Comparison of ENCODE assay signal across 17 cellular contexts in genomic region chr9:91321691-91322090, GRCh38.
"Had no signal": no experiment of that assay in that cellular context is flagged by ENCODE, and none has a peak within 500 bp of the region (broad histone marks: within the 10 kb centered on the region; RNA-seq: fewer than 3 reads in every experiment).

No MANE protein-coding gene starts in this region.

- DNase-seq: hypothalamus; immature natural killer cell; kidney; left ventricle myocardium inferior; mesendoderm; naive thymus-derived CD4-positive, alpha-beta T cell; ovary; right lobe of liver; stimulated activated CD4-positive, alpha-beta T cell treated with anti-CD3 and anti-CD28 coated beads, Interleukin-1b, Interleukin-23, amount 100 ng/mL, for 48 hours; stimulated activated CD4-positive, alpha-beta T cell treated with anti-CD3 and anti-CD28 coated beads, Interleukin-2, amount 100 ng/mL, for 48 hours; stimulated activated CD4-positive, alpha-beta T cell treated with anti-CD3 and anti-CD28 coated beads, Interleukin-4, amount 100 ng/mL, for 4 hours; stimulated activated CD8-positive, alpha-beta memory T cell treated with anti-CD3 and anti-CD28 coated beads, Interleukin-4, amount 100 ng/mL, for 48 hours; stimulated activated naive CD4-positive, alpha-beta T cell treated with Interleukin-2 at 50 U/mL for 16 hours; stimulated activated naive CD8-positive, alpha-beta T cell treated with anti-CD3 and anti-CD28 coated beads, Interleukin-15, amount 100 ng/mL, for 72 hours; substantia nigra had no signal

- ATAC-seq: naive thymus-derived CD4-positive, alpha-beta T cell; natural killer cell treated with Interleukin-12 subunit alpha and Interleukin-12 subunit beta and Interleukin-15 and Interleukin-18, amount 100 ng/mL, for 72 hours; right lobe of liver; stimulated activated memory B cell treated with anti-CD40 and anti-IgM and Interleukin-4, amounts not matched to agents 10 μg/mL and 1 μg/mL and 100 μg/mL, for 72 hours; stimulated activated naive CD8-positive, alpha-beta T cell treated with anti-CD3 and anti-CD28 coated beads, Interleukin-15, amount 100 ng/mL, for 72 hours had no signal
